In genomic region chr4:152936446-152937279, GRCh38 we compare ENCODE assay signal across 8 cellular contexts. TPM values are rescaled to one million over a fixed set of nuclear protein-coding genes. Genes with fewer than 3 reads are reported as not detected.
DNase-seq lines count a peak whose midpoint lies in the region; ATAC-seq and TF ChIP-seq lines count a peak whose summit lies in the region.

No MANE protein-coding gene starts in this region.

- peaks cover 19% of the 10 kb centered on the region for H3K4me1 Mint-ChIP-seq in Calu3 (ENCODE audit: low read depth, unreplicated experiment)

- DNase-seq in Calu3 (peak; percentile 23), uterus (peak in 1 of 2 donors; percentile 29)

- H3K4me3 Mint-ChIP-seq in Calu3 (ENCODE audit: low read depth, unreplicated experiment) = peak overlapping the region; percentile 74

- H3K27me3 ChIP-seq in esophagus (ENCODE audit: control insufficient read depth in 1 of 2, insufficient read depth in 2 of 2, low read length in 2 of 2) (no peaks in the 10 kb centered on the region), muscle layer of duodenum (ENCODE audit: low read depth, low read length) (no peaks in the 10 kb centered on the region), uterus (peaks cover 0 to 2% of the 10 kb centered on the region in 2 donors)

- peaks cover 23% of the 10 kb centered on the region for H3K36me3 Mint-ChIP-seq in Calu3 (ENCODE audit: insufficient read depth, unreplicated experiment)

- intact Hi-C loops in Calu3 (cut with micrococcal nuclease; ENCODE audit: unreplicated experiment) = loop anchor here (10.0 kb wide), 2 partner anchors 82 to 152 kb away; no protein-coding TSS in a partner anchor
- intact Hi-C loops in uterus (cut with DNase I; ENCODE audit: low total_unique reads) = no loop called here

- 0 to 1% methylated on average over 69 to 85 of the region's 85 CpGs for WGBS in esophagus, 2 donors

- H3K36me3 ChIP-seq in HEK293 (ENCODE audit: control insufficient read depth in 2 of 2, insufficient read depth in 1 of 2, low read length in 2 of 2) (no peaks in the 10 kb centered on the region), esophagus (ENCODE audit: control insufficient read depth in 2 of 2, insufficient read depth in 2 of 2, low read length in 1 of 2) (no peaks in the 10 kb centered on the region), muscle layer of duodenum (ENCODE audit: control insufficient read depth in 1 of 2, insufficient read depth in 2 of 2, low read length in 2 of 2) (no peaks in the 10 kb centered on the region), uterus (no peaks in the 10 kb centered on the region)

- H3K9me3 ChIP-seq in HEK293 (ENCODE audit: control insufficient read depth, insufficient read depth, low read depth, low read length) (no peaks in the 10 kb centered on the region), esophagus (ENCODE audit: control insufficient read depth in 2 of 2, insufficient read depth in 1 of 2, low read depth in 1 of 2, low read length in 1 of 2) (no peaks in the 10 kb centered on the region), muscle layer of duodenum (ENCODE audit: control insufficient read depth in 1 of 2, low read length in 2 of 2) (no peaks in the 10 kb centered on the region), uterus (no peaks in the 10 kb centered on the region)

- H3K4me1 ChIP-seq in HEK293 (ENCODE audit: control insufficient read depth, insufficient read depth, low read length) (no peaks in the 10 kb centered on the region), esophagus (ENCODE audit: control insufficient read depth in 2 of 2, insufficient read depth in 2 of 2, low read length in 1 of 2) (peaks cover 0 to 7% of the 10 kb centered on the region in 2 donors), muscle layer of duodenum (ENCODE audit: control insufficient read depth in 1 of 2, insufficient read depth in 2 of 2, low read length in 2 of 2) (peaks cover 0 to 28% of the 10 kb centered on the region in 2 donors), uterus (no peaks in the 10 kb centered on the region)

- no peaks in the 10 kb centered on the region for H3K27me3 Mint-ChIP-seq in Calu3 (ENCODE audit: unreplicated experiment)

- ATAC-seq in GM21526 (IDR thresholded peaks at IDR 0.05; ENCODE audit: low FRiP score, unreplicated experiment) (no peak), HG02571 (IDR thresholded peaks at IDR 0.05; ENCODE audit: unreplicated experiment) (no peak)

- H3K4me3 ChIP-seq in HEK293 (ENCODE audit: low read depth, low read length) (peak overlapping the region; percentile 67), esophagus (ENCODE audit: low read depth in 1 of 2, low read length in 2 of 2) (peak overlapping the region; percentile 67 to 70), muscle layer of duodenum (ENCODE audit: low read depth in 1 of 2, low read length in 2 of 2) (peak overlapping the region; percentile 63 to 91), uterus (peak overlapping the region; percentile 46 to 61)

- H3K27ac ChIP-seq in HEK293 (ENCODE audit: extremely low read depth, low read depth, low read length) = peak overlapping the region; percentile 22; the same call in 1 of the 2 replicates
- H3K27ac ChIP-seq in VCaP = peak overlapping the region; percentile 93
- H3K27ac ChIP-seq in esophagus (ENCODE audit: low read depth in 2 of 2, low read length in 1 of 2) = peak overlapping the region; percentile 76 to 88
- no peak overlapping the region for H3K27ac ChIP-seq in muscle layer of duodenum (ENCODE audit: low read length)
- peak overlapping the region in 1 of 2 donors; percentile 3 for H3K27ac ChIP-seq in uterus

- no peak for TF ChIP-seq POLR2A in uterus (IDR thresholded peaks at IDR 0.05)

- CTCF ChIA-PET in Calu3 (lab: Charles Lee) (interaction anchor here (1.1 to 1.5 kb wide), 2 partner anchors 20 to 90 kb away, joined by 3 to 5 read pairs; no protein-coding TSS in a partner anchor), HEK293 (lab: Yijun Ruan, JAX) (interaction anchor here (0.7 to 1.1 kb wide), 2 partner anchors 206 to 309 kb away, joined by 3 read pairs; no protein-coding TSS in a partner anchor)

- no peak for TF ChIP-seq CTCF in Calu3 (IDR thresholded peaks at IDR 0.05; ENCODE audit: unreplicated experiment)
- no peak; the same call in 1 of the 2 replicates for TF ChIP-seq CTCF in HEK293 (tag by site-specific recombination; IDR thresholded peaks at IDR 0.05)
- TF ChIP-seq CTCF in VCaP (conservative IDR thresholded peaks at IDR 0.05) = no peak
- TF ChIP-seq CTCF in uterus (IDR thresholded peaks at IDR 0.05) = no peak

- no TSS peak for BruUV-seq in Calu3 (replicated peaks; lab: Mats Ljungman, UMichigan)

- no peak overlapping the region for H3K27ac Mint-ChIP-seq in Calu3 (ENCODE audit: unreplicated experiment)

- POLR2A ChIA-PET in HEK293 (lab: Yijun Ruan, JAX) = interaction anchor here (1.1 kb wide), 1 partner anchor 55 kb away, joined by 3 read pairs; no protein-coding TSS in a partner anchor

- H3K9me3 Mint-ChIP-seq in Calu3 (ENCODE audit: low read depth, unreplicated experiment) = no peaks in the 10 kb centered on the region

TF ChIP-seq in HEK293, 187 proteins besides CTCF, POLR2A, EP300 and RAD21 (continues in another document):
- peak; percentile 38; the same call in 1 of the 2 replicates for TF ChIP-seq ZNF600 (tag by site-specific recombination; IDR thresholded peaks at IDR 0.05)
- no peak for TF ChIP-seq ZNF510 (tag by site-specific recombination; IDR thresholded peaks at IDR 0.05; ENCODE audit: insufficient replicate concordance)
- TF ChIP-seq TCF7L2 (IDR thresholded peaks at IDR 0.05; ENCODE audit: borderline replicate concordance, low read depth, low read length) = no peak
- TF ChIP-seq ZNF175 (tag by site-specific recombination; IDR thresholded peaks at IDR 0.05) = no peak
- TF ChIP-seq ZNF24 (tag by site-specific recombination; IDR thresholded peaks at IDR 0.05) = no peak
- no peak for TF ChIP-seq ZSCAN4 (tag by site-specific recombination; IDR thresholded peaks at IDR 0.05)
- TF ChIP-seq ZBTB7A (tag by site-specific recombination; IDR thresholded peaks at IDR 0.05; ENCODE audit: low read depth) = no peak
- no peak for TF ChIP-seq ZNF837 (tag by site-specific recombination; IDR thresholded peaks at IDR 0.05)
- TF ChIP-seq ZFP69B (tag by site-specific recombination; IDR thresholded peaks at IDR 0.05) = no peak
- TF ChIP-seq KLF17 (tag by site-specific recombination; IDR thresholded peaks at IDR 0.05) = no peak
- TF ChIP-seq SALL2 (tag by site-specific recombination; IDR thresholded peaks at IDR 0.05; ENCODE audit: borderline replicate concordance) = no peak
- no peak for TF ChIP-seq ZNF184 (tag by site-specific recombination; IDR thresholded peaks at IDR 0.05)
- TF ChIP-seq ZBTB20 (tag by site-specific recombination; IDR thresholded peaks at IDR 0.05) = peak; percentile 10
- TF ChIP-seq ZNF133 (tag by site-specific recombination; IDR thresholded peaks at IDR 0.05) = no peak
- TF ChIP-seq ZNF10 (tag by site-specific recombination; IDR thresholded peaks at IDR 0.05) = peak; percentile 94
- TF ChIP-seq ZSCAN23 (tag by site-specific recombination; IDR thresholded peaks at IDR 0.05) = no peak
- no peak for TF ChIP-seq ZBTB49 (tag by site-specific recombination; IDR thresholded peaks at IDR 0.05; ENCODE audit: low read depth)
- no peak for TF ChIP-seq ZNF558 (tag by site-specific recombination; IDR thresholded peaks at IDR 0.05)

RNA-seq across cellular contexts. Expression of gene FHDC1, which starts 0.5 kb away (rescaled TPM):
- total RNA-seq in Calu3 (2022) (6.0 and 7.8 TPM in 2 replicates), uterus (1 to 10 TPM in 3 of 4 donors, under 1 TPM in 1; 0.88 to 10.0 (median 2.9) TPM)
- polyA plus RNA-seq in esophagus = 1 to 10 TPM; 4.7 to 6.7 TPM
